4 cellular contexts compared by ENCODE assay signal in genomic region chr10:80296942-80297341, GRCh38. TPM values are rescaled to one million over a fixed set of nuclear protein-coding genes. Genes with fewer than 3 reads are reported as not detected.
"Had no signal": no experiment of that assay in that cellular context is flagged by ENCODE, and none has a peak within 500 bp of the region (broad histone marks: within the 10 kb centered on the region; RNA-seq: fewer than 3 reads in every experiment).

No MANE protein-coding gene starts in this region.

- ATAC-seq: GM12878 had no signal

- DNase-seq: GDM1, GF-D8 had no signal

- H3K4me3 ChIP-seq: GM12878 had no signal

RNA-seq across cellular contexts. Expression of gene MAT1A, which starts 7.5 kb away (rescaled TPM):
- polyA plus RNA-seq: GM12878 had no signal

RNA-seq across cellular contexts. Expression of gene DYDC1, which starts 59.6 kb away (rescaled TPM):
- total RNA-seq: G401, GM12878 had no signal
- polyA plus RNA-seq: GM12878 had no signal

RNA-seq across cellular contexts. Expression of gene DYDC2, which starts 59.6 kb away (rescaled TPM):
- total RNA-seq: G401, GM12878 had no signal
